12 cellular contexts compared by ENCODE assay signal in the genomic region with DNA sequence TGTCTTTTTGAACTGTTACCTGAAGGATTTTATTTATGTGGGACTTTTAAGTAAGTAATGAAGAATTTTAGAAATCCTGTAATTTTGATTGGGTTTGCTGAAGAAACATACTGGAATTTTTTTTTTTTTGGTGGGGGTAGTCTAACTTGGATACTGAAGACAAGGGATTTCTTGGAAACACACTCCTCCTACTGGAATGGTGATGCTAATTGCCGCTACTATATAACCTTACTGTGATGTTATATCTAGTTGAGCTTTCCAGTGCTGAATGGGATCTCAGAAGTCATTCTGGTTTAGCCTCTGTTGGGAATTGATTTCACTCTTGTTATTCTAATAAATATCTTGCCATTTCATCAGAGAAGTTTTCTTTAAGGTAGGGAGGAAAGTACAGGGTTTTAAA. TPM values are rescaled to one million over a fixed set of nuclear protein-coding genes. Genes with fewer than 3 reads are reported as not detected.
DNase-seq lines count a peak whose midpoint lies in the region; ATAC-seq, FAIRE-seq and TF ChIP-seq lines count a peak whose summit lies in the region.
"Had no signal": no experiment of that assay in that cellular context is flagged by ENCODE, and none has a peak within 500 bp of the region (broad histone marks: within the 10 kb centered on the region; RNA-seq: fewer than 3 reads in every experiment).

No MANE protein-coding gene starts in this region.

- H3K4me1 Mint-ChIP-seq in progenitor cell of endocrine pancreas (ENCODE audit: low read depth), result peaks cover 36% of the 10 kb centered on the region

- no peak overlapping the region for H3K4me3 ChIP-seq in foreskin fibroblast (ENCODE audit: low read depth in 1 of 2, low read length in 2 of 2)
- no peak overlapping the region for H3K4me3 ChIP-seq in prostate gland
- H3K4me3 ChIP-seq: smooth muscle cell had no signal

- DNase-seq in NCI-H2171 treated with DMSO at 0.1 percent for 48 hours (lab: John Stamatoyannopoulos, UW) (peak; percentile 5), NCI-H2171 (lab: John Stamatoyannopoulos, UW) (no peak), foreskin fibroblast (peak in 1 of 2 donors; percentile 30), progenitor cell of endocrine pancreas (ENCODE audit: low spot score, unreplicated experiment) (no peak), prostate gland (ENCODE audit: low spot score) (no peak), NCI-H1092 (lab: John Stamatoyannopoulos, UW) (no peak)
- DNase-seq: activated CD8-positive, alpha-beta memory T cell treated with anti-CD3 and anti-CD28 coated beads, Interleukin-2, amount 10 ng/mL, durations not matched to agents 7 days and 5 days; SHP77 treated with DMSO at 0.1 percent for 48 hours had no signal

- ATAC-seq in HG03378 (IDR thresholded peaks at IDR 0.05; ENCODE audit: unreplicated experiment), result no peak
- ATAC-seq: activated CD8-positive, alpha-beta memory T cell treated with anti-CD3 and anti-CD28 coated beads, Interleukin-2, amount 10 ng/mL, durations not matched to agents 7 days and 5 days; stimulated activated memory B cell treated with anti-CD40 and anti-IgM and Interleukin-4, amounts not matched to agents 10 μg/mL and 1 μg/mL and 100 μg/mL, for 72 hours had no signal

- TF ChIP-seq CTCF in foreskin fibroblast (IDR thresholded peaks at IDR 0.05; ENCODE audit: low read depth, low read length), result peak; percentile 19
- peak; percentile 38 for TF ChIP-seq CTCF in progenitor cell of endocrine pancreas (IDR thresholded peaks at IDR 0.05; ENCODE audit: unreplicated experiment)
- no peak for TF ChIP-seq CTCF in prostate gland (IDR thresholded peaks at IDR 0.05)

- WGBS in prostate gland, result 93% methylated on average over 1 of the region's 1 CpG

- H3K27ac Mint-ChIP-seq in progenitor cell of endocrine pancreas, result no peak overlapping the region
- H3K27ac Mint-ChIP-seq: activated CD8-positive, alpha-beta memory T cell treated with anti-CD3 and anti-CD28 coated beads, Interleukin-2, amount 10 ng/mL, durations not matched to agents 7 days and 5 days had no signal

- peak; percentile 94 for FAIRE-seq in TTC549 (lab: Jason Lieb, UNC)

- no peaks in the 10 kb centered on the region for H3K9me3 ChIP-seq in prostate gland

- peaks cover 5% of the 10 kb centered on the region for H3K4me1 ChIP-seq in prostate gland (replicated peaks)

- no peaks in the 10 kb centered on the region for H3K36me3 ChIP-seq in prostate gland

- no peak overlapping the region for H3K4me3 Mint-ChIP-seq in progenitor cell of endocrine pancreas (ENCODE audit: low read depth)
- H3K4me3 Mint-ChIP-seq: activated CD8-positive, alpha-beta memory T cell treated with anti-CD3 and anti-CD28 coated beads, Interleukin-2, amount 10 ng/mL, durations not matched to agents 7 days and 5 days; stimulated activated memory B cell treated with anti-CD40 and anti-IgM and Interleukin-4, amounts not matched to agents 10 μg/mL and 1 μg/mL and 100 μg/mL, for 72 hours had no signal

- no peaks in the 10 kb centered on the region for H3K27me3 Mint-ChIP-seq in progenitor cell of endocrine pancreas
- H3K27me3 Mint-ChIP-seq: activated CD8-positive, alpha-beta memory T cell treated with anti-CD3 and anti-CD28 coated beads, Interleukin-2, amount 10 ng/mL, durations not matched to agents 7 days and 5 days; stimulated activated memory B cell treated with anti-CD40 and anti-IgM and Interleukin-4, amounts not matched to agents 10 μg/mL and 1 μg/mL and 100 μg/mL, for 72 hours had no signal

- TF ChIP-seq POLR2A in prostate gland (IDR thresholded peaks at IDR 0.05), result no peak

- no peak overlapping the region for H3K27ac ChIP-seq in prostate gland

- intact Hi-C loops in prostate gland (cut with DNase I), result loop anchor here (5.0 to 10.0 kb wide), 3 partner anchors 74 to 221 kb away; no protein-coding TSS in a partner anchor

- no peaks in the 10 kb centered on the region for H3K9me3 Mint-ChIP-seq in progenitor cell of endocrine pancreas (ENCODE audit: low read depth)
- H3K9me3 Mint-ChIP-seq: stimulated activated memory B cell treated with anti-CD40 and anti-IgM and Interleukin-4, amounts not matched to agents 10 μg/mL and 1 μg/mL and 100 μg/mL, for 72 hours had no signal

- H3K27me3 ChIP-seq in prostate gland (replicated peaks; ENCODE audit: insufficient read depth), result no peaks in the 10 kb centered on the region

- H3K36me3 Mint-ChIP-seq in progenitor cell of endocrine pancreas (ENCODE audit: insufficient read depth), result no peaks in the 10 kb centered on the region
- H3K36me3 Mint-ChIP-seq: stimulated activated memory B cell treated with anti-CD40 and anti-IgM and Interleukin-4, amounts not matched to agents 10 μg/mL and 1 μg/mL and 100 μg/mL, for 72 hours had no signal

RNA-seq across cellular contexts. Expression of a gene that starts 8.4 kb away (rescaled TPM):
- total RNA-seq in progenitor cell of endocrine pancreas (20.8 and 21.4 TPM in 2 replicates), prostate gland (10 to 100 TPM; 33.5 to 49.5 TPM)

Comparison
In these comparisons a context has a peak if more than half of its experiments do, and no peak if none do; other contexts are left out.
1. CTCF ChIP-seq: peak in foreskin fibroblast (single experiment) and progenitor cell of endocrine pancreas (single experiment); none in prostate gland (0 of 4).